8 cellular contexts compared by ENCODE assay signal in the genomic region with DNA sequence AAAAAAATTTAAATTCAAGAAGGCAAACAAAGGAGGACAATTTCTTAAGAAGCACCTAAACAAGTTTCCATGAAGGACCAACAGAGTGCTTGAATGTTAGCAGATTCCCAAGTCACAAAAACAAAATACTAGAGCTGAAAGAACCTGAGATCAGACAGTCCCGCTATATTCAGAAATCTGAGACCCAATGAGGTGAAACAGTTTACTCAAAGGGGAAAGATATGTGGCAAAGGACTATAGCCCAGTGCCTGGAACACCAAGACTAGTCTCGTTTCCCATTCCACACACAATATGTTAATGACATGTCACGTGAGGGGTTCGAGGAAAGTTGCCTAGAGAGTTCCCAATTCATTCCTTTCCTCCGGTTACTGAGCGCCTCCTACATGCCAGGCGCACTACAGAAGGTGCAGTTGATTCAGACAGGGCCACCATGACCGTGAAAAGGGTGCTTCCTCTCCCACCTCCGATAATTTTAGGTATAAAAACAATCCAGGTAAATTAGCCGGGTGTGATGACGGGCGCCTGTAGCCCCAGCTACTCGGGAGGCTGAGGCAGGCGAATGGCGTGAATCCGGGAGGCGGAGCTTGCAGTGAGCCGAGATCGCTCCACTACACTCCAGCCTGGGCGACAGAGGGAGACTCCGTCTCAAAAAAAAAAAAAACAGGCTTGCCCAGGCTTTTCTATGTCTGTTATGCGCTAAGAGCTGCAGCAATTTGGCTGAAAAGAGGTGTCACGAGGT. TPM values are rescaled to one million over a fixed set of nuclear protein-coding genes. Genes with fewer than 3 reads are reported as not detected.
DNase-seq lines count a peak whose midpoint lies in the region; ATAC-seq, FAIRE-seq and TF ChIP-seq lines count a peak whose summit lies in the region.

No MANE protein-coding gene starts in this region.

- H2AFZ ChIP-seq in HCT116 (ENCODE audit: low read depth, low read length, poor library complexity, severe bottlenecking), result no peak overlapping the region
- peak overlapping the region; percentile 86 for H2AFZ ChIP-seq in Loucy (ENCODE audit: low read length)

- no peaks in the 10 kb centered on the region for H3K36me3 Mint-ChIP-seq in activated naive CD4-positive, alpha-beta T cell treated with anti-CD3 and anti-CD28 coated beads, Interleukin-2, amount 50 U/mL, for 72 hours

- POLR2A ChIA-PET in HCT116 (lab: Charles Lee), result interaction anchor here (0.7 to 0.8 kb wide), 3 partner anchors 11 to 959 kb away, joined by 3 read pairs; no protein-coding TSS in a partner anchor

- H3K4me3 ChIP-seq in HCT116 (replicated peaks in 1 of 2; ENCODE audit: low read depth in 1 of 2, low read length in 2 of 2) (peak overlapping the region; percentile 60 to 90), Loucy (ENCODE audit: low read length, poor library complexity, severe bottlenecking) (peak overlapping the region; percentile 82), SK-N-MC (peak overlapping the region; percentile 93), cardiac muscle cell (peak overlapping the region; percentile 97), pancreas (peak overlapping the region; percentile 63 to 80 (median 64)), urinary bladder (ENCODE audit: low read depth, low read length) (peak overlapping the region; percentile 76)

- H3K27me3 ChIP-seq in HCT116 (ENCODE audit: insufficient read depth, low read length) (no peaks in the 10 kb centered on the region), Loucy (ENCODE audit: insufficient read depth, low read length, poor library complexity, severe bottlenecking) (no peaks in the 10 kb centered on the region), cardiac muscle cell (no peaks in the 10 kb centered on the region), pancreas (no peaks in the 10 kb centered on the region)

- no peaks in the 10 kb centered on the region for H3K9me3 Mint-ChIP-seq in activated naive CD4-positive, alpha-beta T cell treated with anti-CD3 and anti-CD28 coated beads, Interleukin-2, amount 50 U/mL, for 72 hours

- DNase-seq in HCT116 (ENCODE audit: low read depth, low spot score) (peak; percentile 48), SK-N-MC (ENCODE audit: low read depth, low spot score) (peak; percentile 61), cardiac muscle cell (ENCODE audit: low read depth in 1 of 2, low spot score in 1 of 2) (peak; percentile 73 to 80), pancreas (peak; percentile 40 to 65 (median 54))
- peak; percentile 4 to 62 for DNase-seq in activated naive CD4-positive, alpha-beta T cell treated with anti-CD3 and anti-CD28 coated beads, Interleukin-2, amount 50 U/mL, for 72 hours (ENCODE audit: low spot score in 2 of 2)

- peak overlapping the region; percentile 79 for H3K9ac ChIP-seq in HCT116 (ENCODE audit: low read length)
- H3K9ac ChIP-seq in Loucy (ENCODE audit: low read depth, low read length, poor library complexity, severe bottlenecking), result peak overlapping the region; percentile 92
- peak overlapping the region; percentile 86 for H3K9ac ChIP-seq in SK-N-MC (ENCODE audit: insufficient read length)

- peak; percentile 26 to 43 (median 42); a peak in 4 of 6 replicates for TF ChIP-seq CTCF in HCT116 (IDR thresholded peaks at IDR 0.05 in 2 of 3, conservative IDR thresholded peaks at IDR 0.05 in 1 of 3; ENCODE audit: borderline replicate concordance in 1 of 3, insufficient read depth in 1 of 3, low read depth in 2 of 3, low read length in 2 of 3)
- peak; percentile 54 for TF ChIP-seq CTCF in Loucy (conservative IDR thresholded peaks at IDR 0.05; ENCODE audit: low read length)
- TF ChIP-seq CTCF in cardiac muscle cell (IDR thresholded peaks at IDR 0.05; ENCODE audit: low read depth, low read length), result peak; percentile 44
- no peak for TF ChIP-seq CTCF in pancreas (IDR thresholded peaks at IDR 0.05)

- H3K36me3 ChIP-seq in HCT116 (ENCODE audit: control insufficient read depth in 1 of 2, insufficient read depth in 2 of 2, low read length in 2 of 2) (no peaks in the 10 kb centered on the region), Loucy (ENCODE audit: insufficient read depth, low read length) (no peaks in the 10 kb centered on the region), SK-N-MC (ENCODE audit: insufficient read depth, low read length) (no peaks in the 10 kb centered on the region), cardiac muscle cell (no peaks in the 10 kb centered on the region), pancreas (no peaks in the 10 kb centered on the region), urinary bladder (ENCODE audit: insufficient read depth) (no peaks in the 10 kb centered on the region)

- intact Hi-C loops in HCT116 (cut with micrococcal nuclease) (no loop called here), pancreas (cut with DNase I) (no loop called here)

- peak; percentile 70 for ATAC-seq in HCT116
- ATAC-seq in activated naive CD4-positive, alpha-beta T cell treated with anti-CD3 and anti-CD28 coated beads, Interleukin-2, amount 50 U/mL, for 72 hours, result peak; percentile 70 to 72
- ATAC-seq in pancreas, result peak; percentile 77 to 86 (median 80)

- H3K27ac Mint-ChIP-seq in activated naive CD4-positive, alpha-beta T cell treated with anti-CD3 and anti-CD28 coated beads, Interleukin-2, amount 50 U/mL, for 72 hours, result peak overlapping the region; percentile 97

- no peaks in the 10 kb centered on the region for H3K9me3 ChIP-seq in HCT116 (ENCODE audit: control insufficient read depth in 1 of 2, insufficient read depth in 1 of 2, low read depth in 1 of 2, low read length in 2 of 2)
- H3K9me3 ChIP-seq in Loucy (ENCODE audit: insufficient read depth, low read depth, low read length), result no peaks in the 10 kb centered on the region
- no peaks in the 10 kb centered on the region for H3K9me3 ChIP-seq in SK-N-MC (ENCODE audit: low read depth, low read length)
- no peaks in the 10 kb centered on the region for H3K9me3 ChIP-seq in cardiac muscle cell (ENCODE audit: low read depth)
- no peaks in the 10 kb centered on the region for H3K9me3 ChIP-seq in pancreas

- RAD21 ChIA-PET in HCT116 (lab: Charles Lee; ENCODE audit: low non-redundant PET in 1 of 2, low total read pairs in 2 of 2, uncharacterized antibody in 2 of 2, unreplicated experiment in 2 of 2), result no interaction called here

- TF ChIP-seq POLR2A in HCT116 (IDR thresholded peaks at IDR 0.05; ENCODE audit: borderline replicate concordance, extremely low read depth, insufficient read depth, insufficient read length), result no peak

- H3K27ac ChIP-seq in HCT116 (ENCODE audit: low read depth, low read length), result peak overlapping the region; percentile 80
- H3K27ac ChIP-seq in SK-N-MC, result peak overlapping the region; percentile 88
- H3K27ac ChIP-seq in cardiac muscle cell, result peak overlapping the region; percentile 97
- H3K27ac ChIP-seq in pancreas, result peak overlapping the region; percentile 64 to 85 (median 74)
- H3K27ac ChIP-seq in urinary bladder (ENCODE audit: low read depth), result peak overlapping the region; percentile 55

- BruUV-seq in HCT116 (replicated peaks; lab: Mats Ljungman, UMichigan), result TSS peak; percentile 76

- H3K9me2 ChIP-seq in HCT116 (ENCODE audit: insufficient read depth) (no peaks in the 10 kb centered on the region), Loucy (replicated peaks; ENCODE audit: low read depth, low read length) (no peaks in the 10 kb centered on the region)

- H3K79me2 ChIP-seq in HCT116 (ENCODE audit: insufficient read depth, low read length) (peaks cover 49% of the 10 kb centered on the region), Loucy (ENCODE audit: insufficient read depth, low read length) (peaks cover 43% of the 10 kb centered on the region)

- H3K4me2 ChIP-seq in HCT116 (ENCODE audit: low read length) (peak overlapping the region; percentile 73), Loucy (ENCODE audit: low read depth, low read length, poor library complexity, severe bottlenecking) (peak overlapping the region; percentile 99)

- WGBS in pancreas, 2 donors, result 1% methylated on average over 23 of the region's 23 CpGs
- WGBS in urinary bladder, result under 1% methylated on average over 23 of the region's 23 CpGs

- peaks cover 6 to 33% of the 10 kb centered on the region in 2 experiments for H3K4me1 ChIP-seq in HCT116 (ENCODE audit: control insufficient read depth in 1 of 2, insufficient read depth in 2 of 2, low read length in 2 of 2)
- peaks cover 32% of the 10 kb centered on the region for H3K4me1 ChIP-seq in Loucy (ENCODE audit: insufficient read depth, low read length, poor library complexity, severe bottlenecking)
- peaks cover 12% of the 10 kb centered on the region for H3K4me1 ChIP-seq in cardiac muscle cell (ENCODE audit: low read depth)
- peaks cover 3 to 13% (median 7%) of the 10 kb centered on the region in 3 donors for H3K4me1 ChIP-seq in pancreas
- no peaks in the 10 kb centered on the region for H3K4me1 ChIP-seq in urinary bladder (ENCODE audit: insufficient read depth)

- H3F3A ChIP-seq in Loucy (ENCODE audit: low read depth), result no peaks in the 10 kb centered on the region

- peak; percentile 71 for FAIRE-seq in G401.6 (lab: Jason Lieb, UNC)
- FAIRE-seq in pancreas (lab: Jason Lieb, UNC), result no peak

- H4K20me1 ChIP-seq in HCT116 (ENCODE audit: insufficient read depth), result no peaks in the 10 kb centered on the region
- H4K20me1 ChIP-seq in Loucy (ENCODE audit: insufficient read depth, low read length, poor library complexity, severe bottlenecking), result peaks cover 5% of the 10 kb centered on the region

- CTCF ChIA-PET in HCT116 (lab: Charles Lee), result interaction anchor here (1.0 kb wide), 2 partner anchors 25 to 383 kb away, joined by 3 to 5 read pairs; no protein-coding TSS in a partner anchor

- peak; percentile 41 for TF ChIP-seq RAD21 in HCT116 (IDR thresholded peaks at IDR 0.05; ENCODE audit: low read depth)

TF ChIP-seq in HCT116, 20 proteins besides CTCF, POLR2A, EP300 and RAD21 (continues in another document):
- TF ChIP-seq ZNF274 (IDR thresholded peaks at IDR 0.05; ENCODE audit: low read depth, low read length), result no peak

RNA-seq across cellular contexts. Expression of a gene that starts 0.6 kb away (rescaled TPM):
- total RNA-seq in HCT116 (2021; ENCODE audit: unreplicated experiment) (20.6 TPM), cardiac muscle cell (13.7 and 14.7 TPM in 2 replicates), pancreas (10 to 100 TPM in 5 of 6 donors, 1 to 10 TPM in 1; 9.7 to 15.4 (median 12.1) TPM), urinary bladder (48.3 TPM)
- polyA plus RNA-seq in HCT116 (2012), result 5.6 and 7.4 TPM in 2 replicates
- total RNA-seq in activated naive CD4-positive, alpha-beta T cell treated with anti-CD3 and anti-CD28 coated beads, Interleukin-2, amount 50 U/mL, for 72 hours, result 10 to 100 TPM; 18.1 to 20.4 TPM
- polyA plus RNA-seq in cardiac muscle cell (10.6 and 10.7 TPM in 2 replicates), pancreas (1 to 10 TPM; 3.2 to 4.6 TPM), urinary bladder (7.2 TPM)

RNA-seq across cellular contexts. Expression of a gene that starts 41.0 kb away (rescaled TPM):
- 14.8 TPM for total RNA-seq in HCT116 (2021; ENCODE audit: unreplicated experiment)
- polyA plus RNA-seq in HCT116 (2012), result 6.2 and 6.4 TPM in 2 replicates
- 10 to 100 TPM; 10.4 to 13.8 TPM for total RNA-seq in activated naive CD4-positive, alpha-beta T cell treated with anti-CD3 and anti-CD28 coated beads, Interleukin-2, amount 50 U/mL, for 72 hours
- total RNA-seq in cardiac muscle cell, result 11.3 and 13.2 TPM in 2 replicates
- 19.2 and 26.0 TPM in 2 replicates for polyA plus RNA-seq in cardiac muscle cell
- 10 to 100 TPM in 3 of 6 donors, 1 to 10 TPM in 3; 8.2 to 19.4 (median 10.2) TPM for total RNA-seq in pancreas
- 1 to 10 TPM; 4.0 to 5.8 TPM for polyA plus RNA-seq in pancreas
- 29.7 TPM for total RNA-seq in urinary bladder
- 9.9 TPM for polyA plus RNA-seq in urinary bladder

Comparison
In these comparisons a context has a peak if more than half of its experiments do, and no peak if none do; other contexts are left out.
1. Peak in every context shown above with its lines: DNase-seq, ATAC-seq, H3K4me3 ChIP-seq and H3K27ac ChIP-seq.
2. CTCF ChIP-seq: peak in HCT116 (3 of 3), Loucy (single experiment) and cardiac muscle cell (single experiment); none in pancreas (0 of 4).